In genomic region chr2:230473378-230473777, GRCh38 we compare ENCODE assay signal across 13 cellular contexts. TPM values are rescaled to one million over a fixed set of nuclear protein-coding genes. Genes with fewer than 3 reads are reported as not detected.
DNase-seq lines count a peak whose midpoint lies in the region; ATAC-seq, FAIRE-seq and TF ChIP-seq lines count a peak whose summit lies in the region.
"Had no signal": no experiment of that assay in that cellular context is flagged by ENCODE, and none has a peak within 500 bp of the region (broad histone marks: within the 10 kb centered on the region; RNA-seq: fewer than 3 reads in every experiment).

No MANE protein-coding gene starts in this region.

- intact Hi-C loops in head of caudate nucleus (cut with DNase I) = no loop called here

- peak overlapping the region; percentile 26 for H3K4me3 Mint-ChIP-seq in activated naive CD8-positive, alpha-beta T cell treated with anti-CD3 and anti-CD28 coated beads, Interleukin-2, amount 10 ng/mL, durations not matched to agents 7 days and 5 days
- H3K4me3 Mint-ChIP-seq: nephron had no signal

- no peaks in the 10 kb centered on the region for H3K9me3 ChIP-seq in small intestine (ENCODE audit: control insufficient read depth, low read depth)

- H3K27me3 ChIP-seq in HL-60 (ENCODE audit: insufficient read depth, poor library complexity, severe bottlenecking) (no peaks in the 10 kb centered on the region), small intestine (ENCODE audit: control insufficient read depth in 2 of 2, insufficient read depth in 2 of 2, low read length in 2 of 2) (no peaks in the 10 kb centered on the region), H7 (ENCODE audit: control insufficient read depth, insufficient read depth, low read length) (no peaks in the 10 kb centered on the region)
- H3K27me3 ChIP-seq: stomach had no signal

- H3K9me3 Mint-ChIP-seq in activated naive CD8-positive, alpha-beta T cell treated with anti-CD3 and anti-CD28 coated beads, Interleukin-2, amount 10 ng/mL, durations not matched to agents 7 days and 5 days = peaks cover 5% of the 10 kb centered on the region

- FAIRE-seq in small intestine (lab: Jason Lieb, UNC) = no peak
- FAIRE-seq: TTC549 had no signal

- H3K27me3 Mint-ChIP-seq in activated naive CD8-positive, alpha-beta T cell treated with anti-CD3 and anti-CD28 coated beads, Interleukin-2, amount 10 ng/mL, durations not matched to agents 7 days and 5 days = no peaks in the 10 kb centered on the region

- H3K4me3 ChIP-seq in HL-60 (replicated peaks; ENCODE audit: insufficient read depth, low read length) (no peak overlapping the region), small intestine (ENCODE audit: low read depth in 1 of 2, low read length in 2 of 2) (no peak overlapping the region), H7 (ENCODE audit: insufficient read depth, low read depth, low read length) (no peak overlapping the region)
- H3K4me3 ChIP-seq: stomach had no signal

- peak; percentile 85 for ATAC-seq in activated naive CD8-positive, alpha-beta T cell treated with anti-CD3 and anti-CD28 coated beads, Interleukin-2, amount 10 ng/mL, durations not matched to agents 7 days and 5 days (ENCODE audit: low read depth)

- peak; percentile 8 for DNase-seq in NOMO-1 treated with DMSO at 0.1 percent for 48 hours (lab: John Stamatoyannopoulos, UW; ENCODE audit: unreplicated experiment)
- no peak for DNase-seq in NOMO-1 treated with dmso at 0.1 percent for 144 hours (lab: John Stamatoyannopoulos, UW; ENCODE audit: unreplicated experiment)
- DNase-seq in HL-60 (ENCODE audit: low read depth in 1 of 2, low spot score in 1 of 2) = peak in 1 of 2 experiments; percentile 38
- DNase-seq in activated naive CD8-positive, alpha-beta T cell treated with anti-CD3 and anti-CD28 coated beads, Interleukin-2, amount 10 ng/mL, durations not matched to agents 7 days and 5 days = peak; percentile 38
- peak; percentile 23 for DNase-seq in small intestine
- DNase-seq in UCSD-AML1 (lab: John Stamatoyannopoulos, UW; ENCODE audit: unreplicated experiment) = no peak
- no peak for DNase-seq in head of caudate nucleus
- DNase-seq in H7 = no peak
- DNase-seq: amygdala, NCI-H1694, stomach had no signal

- no peak for TF ChIP-seq CTCF in HL-60 (IDR thresholded peaks at IDR 0.05; ENCODE audit: insufficient read depth, low read length)

- peak overlapping the region; percentile 65 for H3K27ac Mint-ChIP-seq in activated naive CD8-positive, alpha-beta T cell treated with anti-CD3 and anti-CD28 coated beads, Interleukin-2, amount 10 ng/mL, durations not matched to agents 7 days and 5 days
- H3K27ac Mint-ChIP-seq: nephron had no signal

- H3K27ac ChIP-seq in HL-60 (replicated peaks) = peak overlapping the region; percentile 32; the same call in 1 of the 2 replicates
- H3K27ac ChIP-seq in small intestine (ENCODE audit: low read depth in 1 of 2, low read length in 1 of 2) = no peak overlapping the region

- 49 to 82% (median 71%) methylated on average over 3 of the region's 3 CpGs for WGBS in small intestine, 3 donors

- peaks cover 8 to 12% of the 10 kb centered on the region in 2 donors for H3K36me3 ChIP-seq in small intestine (ENCODE audit: control insufficient read depth in 2 of 2, insufficient read depth in 2 of 2, low read length in 2 of 2)
- H3K36me3 ChIP-seq in H7 (replicated peaks; ENCODE audit: control insufficient read depth, insufficient read depth, low read length) = no peaks in the 10 kb centered on the region

- peaks cover 65% of the 10 kb centered on the region for H3K36me3 Mint-ChIP-seq in activated naive CD8-positive, alpha-beta T cell treated with anti-CD3 and anti-CD28 coated beads, Interleukin-2, amount 10 ng/mL, durations not matched to agents 7 days and 5 days

- POLR2A ChIA-PET in activated naive CD8-positive, alpha-beta T cell treated with anti-CD3 and anti-CD28 coated beads, Interleukin-2, amount 10 ng/mL, durations not matched to agents 7 days and 5 days (lab: Charles Lee) = interaction anchor here (1.3 kb wide), 1 partner anchor 129 kb away, joined by 3 read pairs; no protein-coding TSS in a partner anchor

- no peaks in the 10 kb centered on the region for H3K4me1 ChIP-seq in small intestine (ENCODE audit: control insufficient read depth in 2 of 2, insufficient read depth in 1 of 2, low read depth in 1 of 2, low read length in 1 of 2)

- H3K4me1 Mint-ChIP-seq in activated naive CD8-positive, alpha-beta T cell treated with anti-CD3 and anti-CD28 coated beads, Interleukin-2, amount 10 ng/mL, durations not matched to agents 7 days and 5 days = peaks cover 36% of the 10 kb centered on the region
- H3K4me1 Mint-ChIP-seq: nephron had no signal

RNA-seq across cellular contexts. Expression of gene SP100, which starts 57.4 kb away (rescaled TPM):
- 100 to 1,000 TPM; 301 to 314 TPM for total RNA-seq in activated naive CD8-positive, alpha-beta T cell treated with anti-CD3 and anti-CD28 coated beads, Interleukin-2, amount 10 ng/mL, durations not matched to agents 7 days and 5 days
- 10 to 100 TPM; 38.7 to 55.4 (median 53.0) TPM for polyA plus RNA-seq in small intestine
- total RNA-seq in H7 (2014; rRNA removed; shearing (Covaris generic)) = 0.15 TPM in 1 of 2 replicates, not detected in the other

Comparison
In these comparisons a context has a peak if more than half of its experiments do, and no peak if none do; other contexts are left out.
1. DNase-seq: peak in NOMO-1 treated with DMSO at 0.1 percent for 48 hours (single experiment), activated naive CD8-positive, alpha-beta T cell treated with anti-CD3 and anti-CD28 coated beads, Interleukin-2, amount 10 ng/mL, durations not matched to agents 7 days and 5 days (single experiment) and small intestine (single experiment); none in NOMO-1 treated with dmso at 0.1 percent for 144 hours (single experiment), UCSD-AML1 (single experiment), head of caudate nucleus (0 of 42) and H7 (single experiment).
2. RNA of gene SP100, which starts 57.4 kb away (total RNA-seq): 301 to 314 TPM in activated naive CD8-positive, alpha-beta T cell treated with anti-CD3 and anti-CD28 coated beads, Interleukin-2, amount 10 ng/mL, durations not matched to agents 7 days and 5 days; 0.15 TPM in H7; every median in the first group is over 100 times any median in the second.